Comparison of ENCODE assay signal across 9 cellular contexts in genomic region chr6:129491436-129491835, GRCh38.
A peak's percentile ranks its signal among the peaks of the same experiment; 100 is the strongest.
DNase-seq lines count a peak whose midpoint lies in the region; ATAC-seq and TF ChIP-seq lines count a peak whose summit lies in the region.
"Had no signal": no experiment of that assay in that cellular context is flagged by ENCODE, and none has a peak within 500 bp of the region (broad histone marks: within the 10 kb centered on the region; RNA-seq: fewer than 3 reads in every experiment).

No MANE protein-coding gene starts in this region.

- peak overlapping the region; percentile 64 for H3K9ac ChIP-seq in SK-N-MC (ENCODE audit: insufficient read length)

- DNase-seq in activated T-cell treated with anti-CD3 and anti-CD28 coated beads, Interleukin-2, amount 50 U/mL, for 4 hours, result no peak
- DNase-seq in activated T-cell treated with anti-CD3 and anti-CD28 coated beads for 4 hours (no peak), SK-N-MC (ENCODE audit: low read depth, low spot score) (no peak), left ventricle myocardium superior (no peak), type B pancreatic cell (ENCODE audit: extremely low spot score, unreplicated experiment) (no peak), DMS153 (lab: John Stamatoyannopoulos, UW) (no peak)
- DNase-seq: DMS 273 treated with DMSO at 0.1 percent for 48 hours had no signal

- H3K27ac Mint-ChIP-seq in type B pancreatic cell, result peak overlapping the region; percentile 88

- no peaks in the 10 kb centered on the region for H3K9me3 Mint-ChIP-seq in activated T-cell treated with anti-CD3 and anti-CD28 coated beads, Interleukin-2, amount 50 U/mL, for 4 hours
- no peaks in the 10 kb centered on the region for H3K9me3 Mint-ChIP-seq in type B pancreatic cell

- intact Hi-C loops in left ventricle myocardium superior (cut with micrococcal nuclease), result no loop called here

- H3K4me3 Mint-ChIP-seq in activated T-cell treated with anti-CD3 and anti-CD28 coated beads, Interleukin-2, amount 50 U/mL, for 4 hours, result peak overlapping the region; percentile 77
- H3K4me3 Mint-ChIP-seq in type B pancreatic cell, result no peak overlapping the region

- H3K36me3 Mint-ChIP-seq in activated T-cell treated with anti-CD3 and anti-CD28 coated beads, Interleukin-2, amount 50 U/mL, for 4 hours (ENCODE audit: insufficient read depth), result no peaks in the 10 kb centered on the region
- H3K36me3 Mint-ChIP-seq in type B pancreatic cell, result peaks cover 3% of the 10 kb centered on the region

- H3K4me1 Mint-ChIP-seq in activated T-cell treated with anti-CD3 and anti-CD28 coated beads, Interleukin-2, amount 50 U/mL, for 4 hours (ENCODE audit: low read depth), result peaks cover 69% of the 10 kb centered on the region
- peaks cover 16% of the 10 kb centered on the region for H3K4me1 Mint-ChIP-seq in type B pancreatic cell (ENCODE audit: unreplicated experiment)

- H3K27ac ChIP-seq in SK-N-MC, result peak overlapping the region; percentile 96

- ATAC-seq in activated T-cell treated with anti-CD3 and anti-CD28 coated beads, Interleukin-2, amount 50 U/mL, for 4 hours, result peak; percentile 11 to 26
- ATAC-seq in left ventricle myocardium superior (peak; percentile 13), GM21717 (IDR thresholded peaks at IDR 0.05; ENCODE audit: unreplicated experiment) (no peak), HG02970 (IDR thresholded peaks at IDR 0.05; ENCODE audit: low FRiP score, unreplicated experiment) (no peak)

- H3K4me3 ChIP-seq in SK-N-MC, result peak overlapping the region; percentile 72

- H3K27me3 Mint-ChIP-seq in activated T-cell treated with anti-CD3 and anti-CD28 coated beads, Interleukin-2, amount 50 U/mL, for 4 hours (ENCODE audit: low read depth), result no peaks in the 10 kb centered on the region
- H3K27me3 Mint-ChIP-seq in type B pancreatic cell, result no peaks in the 10 kb centered on the region

- H3K36me3 ChIP-seq in SK-N-MC (ENCODE audit: insufficient read depth, low read length), result no peaks in the 10 kb centered on the region

- no peaks in the 10 kb centered on the region for H3K9me3 ChIP-seq in SK-N-MC (ENCODE audit: low read depth, low read length)

- TF ChIP-seq CTCF in type B pancreatic cell (conservative IDR thresholded peaks at IDR 0.05), result no peak

Comparison
In these comparisons a context has a peak if more than half of its experiments do, and no peak if none do; other contexts are left out.
1. ATAC-seq: peak in activated T-cell treated with anti-CD3 and anti-CD28 coated beads, Interleukin-2, amount 50 U/mL, for 4 hours (2 of 2) and left ventricle myocardium superior (single experiment); none in GM21717 (single experiment) and HG02970 (single experiment).